ENCODE assay signal across 21 cellular contexts in the genomic region with DNA sequence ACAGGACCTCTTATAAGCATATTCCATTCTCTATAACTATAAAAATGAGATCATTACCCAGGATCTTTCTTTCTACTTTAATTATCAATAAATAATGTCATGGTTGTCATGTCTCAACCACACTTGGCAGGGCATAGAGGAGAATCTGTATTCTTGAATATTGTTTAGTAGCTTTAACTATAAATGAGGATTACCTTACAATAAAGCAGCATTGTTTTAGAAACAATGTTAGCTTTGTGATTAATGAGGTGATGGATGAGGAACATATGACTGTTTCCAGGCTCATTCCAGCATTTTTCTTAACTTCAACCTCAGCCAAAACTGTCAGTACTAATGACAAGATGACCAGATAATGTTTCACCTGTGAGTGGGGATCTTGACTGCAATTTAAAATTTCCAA.
DNase-seq lines count a peak whose midpoint lies in the region; ATAC-seq, FAIRE-seq and TF ChIP-seq lines count a peak whose summit lies in the region.
"Had no signal": no experiment of that assay in that cellular context is flagged by ENCODE, and none has a peak within 500 bp of the region (broad histone marks: within the 10 kb centered on the region; RNA-seq: fewer than 3 reads in every experiment).

No MANE protein-coding gene starts in this region.

- FAIRE-seq in H54 (lab: Jason Lieb, UNC) = peak; percentile 75
- FAIRE-seq: A549, G401.6, GM12892 had no signal

- no peak for TF ChIP-seq CTCF in PC-3 (conservative IDR thresholded peaks at IDR 0.05; ENCODE audit: low read depth, low read length)
- no peak for TF ChIP-seq CTCF in BE2C (IDR thresholded peaks at IDR 0.05; ENCODE audit: low read depth, low read length)
- TF ChIP-seq CTCF in WERI-Rb-1 (IDR thresholded peaks at IDR 0.05; ENCODE audit: low read depth, low read length) = no peak

- H3K4me3 ChIP-seq in PC-3 (ENCODE audit: low read length) (no peak overlapping the region), BE2C (ENCODE audit: low read depth, low read length) (no peak overlapping the region), WERI-Rb-1 (ENCODE audit: low read depth, low read length) (no peak overlapping the region)
- H3K4me3 ChIP-seq: A549, HAP-1 had no signal

- H3K27me3 ChIP-seq in PC-3 (ENCODE audit: low read length) (no peaks in the 10 kb centered on the region), BE2C (no peaks in the 10 kb centered on the region), WERI-Rb-1 (ENCODE audit: insufficient read depth, low read depth, severe bottlenecking) (no peaks in the 10 kb centered on the region)

- CTCF ChIA-PET in PC-3 (lab: Charles Lee) = interaction anchor here (0.6 kb wide), 1 partner anchor 252 kb away, joined by 3 read pairs; no protein-coding TSS in a partner anchor

- H3K36me3 ChIP-seq in PC-3 (ENCODE audit: low read depth, low read length) (no peaks in the 10 kb centered on the region), BE2C (no peaks in the 10 kb centered on the region), WERI-Rb-1 (no peaks in the 10 kb centered on the region)
- H3K36me3 ChIP-seq: HAP-1 had no signal

- intact Hi-C loops in PC-3 (cut with micrococcal nuclease) = no loop called here

- H3K9me3 ChIP-seq in PC-3 (ENCODE audit: low read length) (no peaks in the 10 kb centered on the region), BE2C (no peaks in the 10 kb centered on the region), WERI-Rb-1 (ENCODE audit: severe bottlenecking) (no peaks in the 10 kb centered on the region)
- H3K9me3 ChIP-seq: A549, Caco-2, HAP-1 had no signal

- no peaks in the 10 kb centered on the region for H4K20me1 ChIP-seq in PC-3 (ENCODE audit: low read length)

- no peaks in the 10 kb centered on the region for H3K79me2 ChIP-seq in PC-3 (ENCODE audit: low read length)

- no peak for TF ChIP-seq POLR2A in H54 (IDR thresholded peaks at IDR 0.05; ENCODE audit: low read depth, low read length)

- no peak overlapping the region for H2AFZ ChIP-seq in PC-3 (ENCODE audit: low read length)

- POLR2A ChIA-PET in PC-3 (lab: Charles Lee; ENCODE audit: unreplicated experiment) = interaction anchor here (0.7 kb wide), 1 partner anchor 10 kb away, joined by 4 read pairs; no protein-coding TSS in a partner anchor

- H3K4me1 ChIP-seq in PC-3 (ENCODE audit: insufficient read depth, low read length) = no peaks in the 10 kb centered on the region
- H3K4me1 ChIP-seq in BE2C = no peaks in the 10 kb centered on the region
- H3K4me1 ChIP-seq: A549, Caco-2, HAP-1 had no signal

- no peak overlapping the region for H3K4me2 ChIP-seq in PC-3 (ENCODE audit: low read length)
- H3K4me2 ChIP-seq: A549 had no signal

- BruUV-seq in PC-3 (replicated peaks; lab: Mats Ljungman, UMichigan) = no TSS peak

- H3K9ac ChIP-seq in PC-3 (ENCODE audit: low read length) = no peak overlapping the region

- H3K27ac ChIP-seq in PC-3 (ENCODE audit: low read length) (no peak overlapping the region), WERI-Rb-1 (no peak overlapping the region)
- H3K27ac ChIP-seq: A549 had no signal

- ATAC-seq in PC-3 = peak; percentile 75
- ATAC-seq in SK-N-SH treated with all-trans-retinoic acid at 6 μM for 48 hours = no peak
- no peak for ATAC-seq in esophagus mucosa
- ATAC-seq in HG03442 (IDR thresholded peaks at IDR 0.05; ENCODE audit: unreplicated experiment) = no peak
- ATAC-seq: A549 had no signal

- no peaks in the 10 kb centered on the region for H3F3A ChIP-seq in PC-3 (ENCODE audit: low read length, unreplicated experiment)

- H3K9me2 ChIP-seq in PC-3 (replicated peaks; ENCODE audit: low read length) = no peaks in the 10 kb centered on the region

- peak; percentile 44 for DNase-seq in COLO829 (ENCODE audit: low spot score)
- DNase-seq in H54 (ENCODE audit: insufficient read length, low spot score) = no peak
- DNase-seq in PC-3 = no peak
- DNase-seq in BE2C = no peak
- no peak for DNase-seq in WERI-Rb-1
- DNase-seq: 8988T; ACHN; AML-193; C1 segment of cervical spinal cord; Caco-2; CD4-positive, alpha-beta memory T cell; DMS153; DND-41; HFFc6 had no signal

TF ChIP-seq in SK-N-SH treated with all-trans-retinoic acid at 6 μM for 48 hours, 23 proteins besides CTCF, POLR2A, EP300 and RAD21:
- TF ChIP-seq ZC3H10 (CRISPR knock-in tag; IDR thresholded peaks at IDR 0.05) (peak; percentile 34; the same call in 1 of the 2 replicates), TOX (CRISPR knock-in tag; IDR thresholded peaks at IDR 0.05; ENCODE audit: borderline replicate concordance) (peak; percentile 62; the same call in 1 of the 2 replicates), ESRRG (CRISPR knock-in tag; IDR thresholded peaks at IDR 0.05) (no peak), SNAI2 (CRISPR knock-in tag; IDR thresholded peaks at IDR 0.05) (no peak)
